Comparison of ENCODE assay signal across 8 cellular contexts in genomic region chr13:95226932-95227718, GRCh38.
DNase-seq lines count a peak whose midpoint lies in the region; ATAC-seq lines count a peak whose summit lies in the region.

No MANE protein-coding gene starts in this region.

- no peak overlapping the region for H3K4ac ChIP-seq in trophoblast cell (ENCODE audit: low read depth, low read length)

- no peak overlapping the region for H2AK5ac ChIP-seq in trophoblast cell (ENCODE audit: low read length)

- WGBS in trophoblast cell (ENCODE audit: extremely low coverage, insufficient coverage, insufficient read length) = no CpG with 5 or more reads among the region's 4 CpGs

- no peaks in the 10 kb centered on the region for H3K79me2 ChIP-seq in trophoblast cell (ENCODE audit: control insufficient read depth, insufficient read depth, low read length, poor library complexity)

- no peak overlapping the region for H3K27ac ChIP-seq in trophoblast cell (ENCODE audit: low read depth, low read length)

- H3K18ac ChIP-seq in trophoblast cell (ENCODE audit: low read length) = no peak overlapping the region

- ATAC-seq in GM18511 (IDR thresholded peaks at IDR 0.05; ENCODE audit: unreplicated experiment) = peak; percentile 89
- peak; percentile 93 for ATAC-seq in HG02610 (IDR thresholded peaks at IDR 0.05; ENCODE audit: unreplicated experiment)

- no peak overlapping the region for H4K8ac ChIP-seq in trophoblast cell (ENCODE audit: low read depth, low read length)

- no peak overlapping the region for H2BK12ac ChIP-seq in trophoblast cell (ENCODE audit: low read length)

- H3K36me3 ChIP-seq in trophoblast cell (ENCODE audit: control insufficient read depth in 1 of 2, insufficient read depth in 2 of 2, low read length in 2 of 2) = no peaks in the 10 kb centered on the region

- no peaks in the 10 kb centered on the region for H3K4me1 ChIP-seq in trophoblast cell (ENCODE audit: control insufficient read depth in 1 of 2, insufficient read depth in 2 of 2, low read length in 2 of 2)

- H2BK120ac ChIP-seq in trophoblast cell (ENCODE audit: insufficient read depth, low read length, poor library complexity) = no peak overlapping the region

- no peak overlapping the region for H3K4me3 ChIP-seq in trophoblast cell (ENCODE audit: low read depth, low read length)

- no peak overlapping the region for H2BK5ac ChIP-seq in trophoblast cell (ENCODE audit: low read depth, low read length, poor library complexity)

- DNase-seq in MV-4-11 (lab: John Stamatoyannopoulos, UW) = peak; percentile 88
- peak; percentile 81 for DNase-seq in medulla oblongata (ENCODE audit: extremely low spot score)
- no peak for DNase-seq in NCI-H2029 treated with DMSO at 0.1 percent for 48 hours (lab: John Stamatoyannopoulos, UW)
- no peak for DNase-seq in trophoblast cell
- no peak for DNase-seq in ureter (ENCODE audit: low spot score)
- no peak for DNase-seq in COLO668 (lab: John Stamatoyannopoulos, UW; ENCODE audit: unreplicated experiment)

- no peak overlapping the region for H3K9ac ChIP-seq in trophoblast cell (ENCODE audit: low read length)

- H4K12ac ChIP-seq in trophoblast cell (ENCODE audit: low read depth, low read length) = no peak overlapping the region

- H3K9me3 ChIP-seq in trophoblast cell (ENCODE audit: insufficient read depth, low read depth, low read length) = no peaks in the 10 kb centered on the region

- no peak overlapping the region for H3K4me2 ChIP-seq in trophoblast cell (ENCODE audit: low read length)

- H3K27me3 ChIP-seq in trophoblast cell (ENCODE audit: insufficient read depth, low read length) = no peaks in the 10 kb centered on the region

- H3K14ac ChIP-seq in trophoblast cell (ENCODE audit: low read length) = no peak overlapping the region

- no peak overlapping the region for H4K91ac ChIP-seq in trophoblast cell (ENCODE audit: low read depth, low read length)

- no peak overlapping the region for H2AFZ ChIP-seq in trophoblast cell (ENCODE audit: insufficient read depth, low read length, poor library complexity)

- no peaks in the 10 kb centered on the region for H3K79me1 ChIP-seq in trophoblast cell (ENCODE audit: low read length)

- H3K23ac ChIP-seq in trophoblast cell (ENCODE audit: low read length) = no peak overlapping the region

Comparison
In these comparisons a context has a peak if more than half of its experiments do, and no peak if none do; other contexts are left out.
1. DNase-seq: peak in MV-4-11 (single experiment) and medulla oblongata (single experiment); none in NCI-H2029 treated with DMSO at 0.1 percent for 48 hours (single experiment), trophoblast cell (0 of 2), ureter (single experiment) and COLO668 (single experiment).